ENCODE assay signal across 1 cellular context in the genomic region with DNA sequence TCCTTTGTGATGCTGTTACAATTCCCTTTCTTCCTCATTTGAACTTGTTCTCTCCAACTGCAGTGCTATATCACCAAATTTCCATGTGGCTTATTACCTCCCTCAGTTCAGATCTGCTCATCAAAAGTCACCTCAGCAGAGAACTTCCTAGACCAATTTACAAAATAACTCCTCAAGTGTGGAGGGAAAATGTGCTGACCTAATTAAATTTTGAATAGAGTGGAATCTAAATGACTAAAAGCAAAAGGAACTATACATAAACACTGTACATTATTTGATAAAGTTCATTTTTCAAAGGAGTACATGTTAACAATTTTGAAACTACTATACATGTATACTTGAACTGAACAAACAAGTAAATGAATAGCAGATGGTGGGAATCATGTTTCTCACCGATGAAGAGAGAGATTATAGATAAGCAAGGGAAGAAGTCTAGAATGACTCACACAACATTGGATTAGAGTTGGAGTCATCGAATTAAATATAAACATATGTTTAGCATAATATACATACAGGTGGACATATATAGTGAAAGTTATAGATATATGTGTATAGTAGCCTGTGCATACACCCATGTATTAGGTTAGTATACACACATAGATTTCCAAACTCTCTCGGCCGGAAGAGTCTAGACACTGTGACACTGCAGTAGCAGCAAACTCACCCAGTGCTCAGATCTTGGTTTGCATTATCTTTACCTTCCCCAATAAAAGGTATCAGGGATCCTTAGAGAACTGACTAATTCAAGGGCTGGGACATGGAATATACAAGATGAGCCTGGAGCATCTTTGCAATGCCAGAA.
A peak's percentile ranks its signal among the peaks of the same experiment; 100 is the strongest.
TF ChIP-seq lines count a peak whose summit lies in the region.

No MANE protein-coding gene starts in this region.

TF ChIP-seq in HepG2, 621 proteins besides CTCF, POLR2A, EP300 and RAD21 (continued from another document):
- TF ChIP-seq, protein P1, sequence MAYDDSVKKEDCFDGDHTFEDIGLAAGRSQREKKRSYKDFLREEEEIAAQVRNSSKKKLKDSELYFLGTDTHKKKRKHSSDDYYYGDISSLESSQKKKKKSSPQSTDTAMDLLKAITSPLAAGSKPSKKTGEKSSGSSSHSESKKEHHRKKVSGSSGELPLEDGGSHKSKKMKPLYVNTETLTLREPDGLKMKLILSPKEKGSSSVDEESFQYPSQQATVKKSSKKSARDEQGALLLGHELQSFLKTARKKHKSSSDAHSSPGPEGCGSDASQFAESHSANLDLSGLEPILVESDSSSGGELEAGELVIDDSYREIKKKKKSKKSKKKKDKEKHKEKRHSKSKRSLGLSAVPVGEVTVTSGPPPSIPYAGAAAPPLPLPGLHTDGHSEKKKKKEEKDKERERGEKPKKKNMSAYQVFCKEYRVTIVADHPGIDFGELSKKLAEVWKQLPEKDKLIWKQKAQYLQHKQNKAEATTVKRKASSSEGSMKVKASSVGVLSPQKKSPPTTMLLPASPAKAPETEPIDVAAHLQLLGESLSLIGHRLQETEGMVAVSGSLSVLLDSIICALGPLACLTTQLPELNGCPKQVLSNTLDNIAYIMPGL (CRISPR knock-in tag; IDR thresholded peaks at IDR 0.05; ENCODE audit: borderline replicate concordance in 1 of 2, low read depth in 1 of 2) = no peak
- peak; percentile 68 for TF ChIP-seq MAFF (IDR thresholded peaks at IDR 0.05; ENCODE audit: low read depth, low read length)
- TF ChIP-seq, protein P2, sequence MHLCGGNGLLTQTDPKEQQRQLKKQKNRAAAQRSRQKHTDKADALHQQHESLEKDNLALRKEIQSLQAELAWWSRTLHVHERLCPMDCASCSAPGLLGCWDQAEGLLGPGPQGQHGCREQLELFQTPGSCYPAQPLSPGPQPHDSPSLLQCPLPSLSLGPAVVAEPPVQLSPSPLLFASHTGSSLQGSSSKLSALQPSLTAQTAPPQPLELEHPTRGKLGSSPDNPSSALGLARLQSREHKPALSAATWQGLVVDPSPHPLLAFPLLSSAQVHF (CRISPR knock-in tag; IDR thresholded peaks at IDR 0.05) = no peak
- no peak for TF ChIP-seq PCBP2 (optimal IDR thresholded peaks at IDR 0.05; ENCODE audit: low read depth, low read length, poor library complexity, severe bottlenecking)
- TF ChIP-seq ZNF24 (IDR thresholded peaks at IDR 0.05) = no peak
- TF ChIP-seq, protein P3, sequence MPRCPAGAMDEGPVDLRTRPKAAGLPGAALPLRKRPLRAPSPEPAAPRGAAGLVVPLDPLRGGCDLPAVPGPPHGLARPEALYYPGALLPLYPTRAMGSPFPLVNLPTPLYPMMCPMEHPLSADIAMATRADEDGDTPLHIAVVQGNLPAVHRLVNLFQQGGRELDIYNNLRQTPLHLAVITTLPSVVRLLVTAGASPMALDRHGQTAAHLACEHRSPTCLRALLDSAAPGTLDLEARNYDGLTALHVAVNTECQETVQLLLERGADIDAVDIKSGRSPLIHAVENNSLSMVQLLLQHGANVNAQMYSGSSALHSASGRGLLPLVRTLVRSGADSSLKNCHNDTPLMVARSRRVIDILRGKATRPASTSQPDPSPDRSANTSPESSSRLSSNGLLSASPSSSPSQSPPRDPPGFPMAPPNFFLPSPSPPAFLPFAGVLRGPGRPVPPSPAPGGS (CRISPR knock-in tag; IDR thresholded peaks at IDR 0.05) = no peak
- peak; percentile 52 to 86; a peak in 3 of 4 replicates for TF ChIP-seq MAFK (conservative IDR thresholded peaks at IDR 0.05 in 1 of 2, IDR thresholded peaks at IDR 0.05 in 1 of 2; ENCODE audit: low read length in 2 of 2)
- no peak for TF ChIP-seq KLF6 (CRISPR knock-in tag; IDR thresholded peaks at IDR 0.05)
